In the genomic region with DNA sequence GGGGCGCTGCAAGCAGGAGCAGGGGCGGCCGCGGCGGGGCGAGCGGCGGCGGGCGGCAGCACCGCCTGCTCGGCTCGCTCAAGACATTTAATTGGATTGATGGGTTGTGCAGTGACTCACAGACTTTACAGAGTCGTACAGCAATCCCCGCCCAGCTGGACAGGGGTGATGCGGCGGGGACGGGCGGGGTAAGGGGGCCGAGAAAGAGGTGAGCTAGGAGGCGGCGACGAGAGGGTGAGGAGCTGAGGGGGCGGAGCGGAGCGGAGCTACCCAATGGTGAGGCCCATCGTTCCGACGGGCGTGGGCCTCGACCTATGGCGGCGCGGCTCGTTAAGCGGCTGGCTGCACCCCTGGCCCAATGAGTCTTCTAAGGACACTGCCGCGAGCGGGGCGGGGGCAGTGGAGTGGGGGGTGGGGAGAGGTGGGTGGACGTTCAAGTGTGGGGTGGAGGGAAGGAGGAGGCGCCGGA, we compare ENCODE assay signal across 8 cellular contexts.
DNase-seq lines count a peak whose midpoint lies in the region; ATAC-seq, FAIRE-seq and TF ChIP-seq lines count a peak whose summit lies in the region.

No MANE protein-coding gene starts in this region.

- FAIRE-seq in GM12891 (lab: Jason Lieb, UNC), result peak; percentile 98

- peak overlapping the region; percentile 81 for H3K4me3 ChIP-seq in retinal pigment epithelial cell (ENCODE audit: low read length)

- peak; percentile 90 for TF ChIP-seq POLR2A in GM12891 (IDR thresholded peaks at IDR 0.05; ENCODE audit: low read depth, low read length)

- ATAC-seq in HG02840 (IDR thresholded peaks at IDR 0.05; ENCODE audit: low FRiP score, unreplicated experiment), result peak; percentile 81

- TF ChIP-seq CTCF in retinal pigment epithelial cell (conservative IDR thresholded peaks at IDR 0.05; ENCODE audit: low read depth, low read length), result no peak

- H3K27ac ChIP-seq in angular gyrus (ENCODE audit: low read depth, low read length), result peak overlapping the region; percentile 93

- DNase-seq in GM12891 (ENCODE audit: insufficient read length, low spot score) (no peak), NCI-H146 (lab: John Stamatoyannopoulos, UW) (peak; percentile 99), T-helper 1 cell (peak in 4 of 5 donors; percentile 95 to 100 (median 96)), hippocampal formation (lab: John Stamatoyannopoulos, UW) (peak; percentile 100), retinal pigment epithelial cell (ENCODE audit: low read depth) (peak; percentile 99), iPS-NIHi11 (ENCODE audit: low spot score) (no peak)

TF ChIP-seq in GM12891, 5 proteins besides CTCF, POLR2A, EP300 and RAD21:
- no peak for TF ChIP-seq SPI1 (IDR thresholded peaks at IDR 0.05; ENCODE audit: low read depth, low read length)
- no peak for TF ChIP-seq PAX5 (IDR thresholded peaks at IDR 0.05; ENCODE audit: insufficient read depth, low read length, severe bottlenecking)
- TF ChIP-seq POU2F2 (IDR thresholded peaks at IDR 0.05; ENCODE audit: low read depth, low read length), result peak; percentile 71; the same call in 1 of the 2 replicates
- TF ChIP-seq POLR2AphosphoS5 (IDR thresholded peaks at IDR 0.05; ENCODE audit: low read depth, low read length), result peak; percentile 83
- peak; percentile 89 for TF ChIP-seq TAF1 (IDR thresholded peaks at IDR 0.05; ENCODE audit: low read depth, low read length)

Comparison
In these comparisons a context has a peak if more than half of its experiments do, and no peak if none do; other contexts are left out.
1. DNase-seq: peak in NCI-H146 (single experiment), T-helper 1 cell (4 of 5), hippocampal formation (2 of 2) and retinal pigment epithelial cell (single experiment); none in GM12891 (single experiment) and iPS-NIHi11 (single experiment).